Comparison of ENCODE assay signal across 8 cellular contexts in the genomic region with DNA sequence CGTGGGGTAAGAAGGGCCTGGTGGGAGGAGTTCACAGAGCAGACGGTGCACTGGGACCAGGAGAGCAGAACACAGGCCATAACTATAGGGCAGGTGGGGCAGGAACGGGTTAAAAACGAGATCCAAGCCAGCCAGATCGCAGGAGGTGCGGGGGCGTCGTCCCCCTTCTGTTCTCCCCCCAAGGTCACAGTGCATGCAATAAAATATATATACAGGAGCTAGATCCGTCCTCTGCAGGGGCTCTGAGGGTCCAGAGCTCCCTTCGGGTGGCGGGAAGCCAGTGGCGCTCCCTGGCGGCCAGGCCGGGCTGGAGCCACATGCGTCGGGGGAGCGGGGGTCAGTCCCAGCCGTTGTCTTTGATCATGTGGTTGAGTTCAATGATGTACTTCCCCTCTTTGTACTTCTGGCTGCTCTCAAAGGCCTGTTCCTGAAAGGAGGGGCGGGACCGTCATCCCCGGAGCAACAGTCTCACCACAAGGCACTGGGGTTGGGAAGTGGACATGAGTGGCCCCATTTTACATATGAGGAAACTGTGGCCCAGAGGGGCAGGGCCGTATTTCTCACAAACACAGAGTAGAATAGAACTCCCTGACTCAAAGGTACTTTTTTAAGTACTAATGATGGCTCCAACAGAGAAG. TPM values are rescaled to one million over a fixed set of nuclear protein-coding genes. Genes with fewer than 3 reads are reported as not detected.
DNase-seq lines count a peak whose midpoint lies in the region; ATAC-seq and TF ChIP-seq lines count a peak whose summit lies in the region.

No MANE protein-coding gene starts in this region.

- H3K4me3 Mint-ChIP-seq in activated T-helper 2 cell treated with anti-CD3 and anti-CD28 coated beads, Interferon-gamma antibody, Interleukin-2, Interleukin-4, amounts not matched to agents 10 μg/mL and 5 μg/mL and 100 μg/mL, durations not matched to agents 14 hours and 24 hours and 36 hours (ENCODE audit: low read depth) = peak overlapping the region; percentile 88
- H3K4me3 Mint-ChIP-seq in nephron = peak overlapping the region; percentile 87 to 91 (median 91)

- peak; percentile 44 for ATAC-seq in GM19438 (IDR thresholded peaks at IDR 0.05; ENCODE audit: low read depth, unreplicated experiment)

- TF ChIP-seq POLR2A in testis (IDR thresholded peaks at IDR 0.05) = no peak

- no peaks in the 10 kb centered on the region for H3K27me3 Mint-ChIP-seq in activated T-helper 2 cell treated with anti-CD3 and anti-CD28 coated beads, Interferon-gamma antibody, Interleukin-2, Interleukin-4, amounts not matched to agents 10 μg/mL and 5 μg/mL and 100 μg/mL, durations not matched to agents 14 hours and 24 hours and 36 hours (ENCODE audit: low read depth)
- H3K27me3 Mint-ChIP-seq in nephron (ENCODE audit: low read depth) = no peaks in the 10 kb centered on the region

- no peaks in the 10 kb centered on the region for H3K9me3 ChIP-seq in testis

- H3K4me1 Mint-ChIP-seq in activated T-helper 2 cell treated with anti-CD3 and anti-CD28 coated beads, Interferon-gamma antibody, Interleukin-2, Interleukin-4, amounts not matched to agents 10 μg/mL and 5 μg/mL and 100 μg/mL, durations not matched to agents 14 hours and 24 hours and 36 hours (ENCODE audit: low read depth) = peaks cover 37% of the 10 kb centered on the region
- H3K4me1 Mint-ChIP-seq in nephron = peaks cover 44% of the 10 kb centered on the region

- DNase-seq in COLO668 (lab: John Stamatoyannopoulos, UW; ENCODE audit: unreplicated experiment) (peak; percentile 75), HPDE6-E6E7 (ENCODE audit: extremely low spot score) (peak; percentile 58), OCI-M1 (lab: John Stamatoyannopoulos, UW) (peak; percentile 99), fibroblast of the aortic adventitia (ENCODE audit: low read depth) (peak; percentile 58), testis (peak; percentile 76)
- DNase-seq in activated T-helper 2 cell treated with anti-CD3 and anti-CD28 coated beads, Interferon-gamma antibody, Interleukin-2, Interleukin-4, amounts not matched to agents 10 μg/mL and 5 μg/mL and 100 μg/mL, durations not matched to agents 14 hours and 24 hours and 36 hours (ENCODE audit: low spot score) = peak; percentile 73

- intact Hi-C loops in activated T-helper 2 cell treated with anti-CD3 and anti-CD28 coated beads, Interferon-gamma antibody, Interleukin-2, Interleukin-4, amounts not matched to agents 10 μg/mL and 5 μg/mL and 100 μg/mL, durations not matched to agents 14 hours and 24 hours and 36 hours (cut with micrococcal nuclease) = loop anchor here (1.0 to 10.0 kb wide), 4 partner anchors 18 to 566 kb away; a partner anchor contains a TSS
- intact Hi-C loops in testis (cut with DNase I; ENCODE audit: low total_unique reads) = no loop called here

- H3K4me1 ChIP-seq in testis = peaks cover 33% of the 10 kb centered on the region

- 8 to 9% methylated on average over 13 to 22 of the region's 22 CpGs for WGBS in testis, 2 donors

- H3K27me3 ChIP-seq in testis = no peaks in the 10 kb centered on the region

- TF ChIP-seq CTCF in fibroblast of the aortic adventitia (IDR thresholded peaks at IDR 0.05; ENCODE audit: insufficient read depth, low read length) (peak; percentile 62), nephron (IDR thresholded peaks at IDR 0.05; ENCODE audit: unreplicated experiment in 3 of 3) (peak; percentile 38 to 55 (median 49)), testis (IDR thresholded peaks at IDR 0.05) (peak in 2 of 3 experiments; percentile 40 to 44)

- H3K4me3 ChIP-seq in fibroblast of the aortic adventitia (ENCODE audit: low read depth, low read length) (peak overlapping the region; percentile 56), testis (peak overlapping the region; percentile 61 to 70)

- H3K27ac ChIP-seq in testis = peak overlapping the region; percentile 68 to 91

- H3K36me3 ChIP-seq in testis (ENCODE audit: low read depth, missing control alignments) = no peaks in the 10 kb centered on the region

- H3K27ac Mint-ChIP-seq in activated T-helper 2 cell treated with anti-CD3 and anti-CD28 coated beads, Interferon-gamma antibody, Interleukin-2, Interleukin-4, amounts not matched to agents 10 μg/mL and 5 μg/mL and 100 μg/mL, durations not matched to agents 14 hours and 24 hours and 36 hours = peak overlapping the region; percentile 97
- H3K27ac Mint-ChIP-seq in nephron = peak overlapping the region; percentile 82 to 95 (median 83)

- H3K9me3 Mint-ChIP-seq in activated T-helper 2 cell treated with anti-CD3 and anti-CD28 coated beads, Interferon-gamma antibody, Interleukin-2, Interleukin-4, amounts not matched to agents 10 μg/mL and 5 μg/mL and 100 μg/mL, durations not matched to agents 14 hours and 24 hours and 36 hours = peaks cover 11% of the 10 kb centered on the region
- peaks cover 2% of the 10 kb centered on the region for H3K9me3 Mint-ChIP-seq in nephron

- H3K36me3 Mint-ChIP-seq in activated T-helper 2 cell treated with anti-CD3 and anti-CD28 coated beads, Interferon-gamma antibody, Interleukin-2, Interleukin-4, amounts not matched to agents 10 μg/mL and 5 μg/mL and 100 μg/mL, durations not matched to agents 14 hours and 24 hours and 36 hours (ENCODE audit: low read depth) = peaks cover 34% of the 10 kb centered on the region
- peaks cover 11% of the 10 kb centered on the region for H3K36me3 Mint-ChIP-seq in nephron (ENCODE audit: low read depth)

RNA-seq across cellular contexts. Expression of a gene that starts 0.8 kb away (rescaled TPM):
- total RNA-seq in activated T-helper 2 cell treated with anti-CD3 and anti-CD28 coated beads, Interferon-gamma antibody, Interleukin-2, Interleukin-4, amounts not matched to agents 10 μg/mL and 5 μg/mL and 100 μg/mL, durations not matched to agents 14 hours and 24 hours and 36 hours = 2.7 and 2.9 TPM in 2 replicates
- 0.09 and 0.16 TPM in 2 replicates for total RNA-seq in fibroblast of the aortic adventitia (ENCODE audit: low replicate concordance)
- 1 to 10 TPM; 1.3 to 2.9 TPM for total RNA-seq in testis
- 1.7 TPM for polyA plus RNA-seq in testis (ENCODE audit: insufficient read depth, low read depth, low replicate concordance)

RNA-seq across cellular contexts. Expression of a gene that starts 3.5 kb away (rescaled TPM):
- 14.0 and 14.2 TPM in 2 replicates for total RNA-seq in activated T-helper 2 cell treated with anti-CD3 and anti-CD28 coated beads, Interferon-gamma antibody, Interleukin-2, Interleukin-4, amounts not matched to agents 10 μg/mL and 5 μg/mL and 100 μg/mL, durations not matched to agents 14 hours and 24 hours and 36 hours
- 15.8 and 19.8 TPM in 2 replicates for total RNA-seq in fibroblast of the aortic adventitia (ENCODE audit: low replicate concordance)
- 10 to 100 TPM; 69.4 to 75.3 TPM for total RNA-seq in testis
- 55.3 TPM for polyA plus RNA-seq in testis (ENCODE audit: insufficient read depth, low read depth, low replicate concordance)

RNA-seq across cellular contexts. Expression of a gene that starts 16.7 kb away (rescaled TPM):
- 143 and 144 TPM in 2 replicates for total RNA-seq in activated T-helper 2 cell treated with anti-CD3 and anti-CD28 coated beads, Interferon-gamma antibody, Interleukin-2, Interleukin-4, amounts not matched to agents 10 μg/mL and 5 μg/mL and 100 μg/mL, durations not matched to agents 14 hours and 24 hours and 36 hours
- total RNA-seq in fibroblast of the aortic adventitia (ENCODE audit: low replicate concordance) (70.8 and 154 TPM in 2 replicates), testis (100 to 1,000 TPM in 1 of 2 donors, 10 to 100 TPM in 1; 82.1 to 109 TPM)
- polyA plus RNA-seq in testis (ENCODE audit: insufficient read depth, low read depth, low replicate concordance) = 154 TPM

RNA-seq across cellular contexts. Expression of a gene that starts 20.8 kb away (rescaled TPM):
- total RNA-seq in activated T-helper 2 cell treated with anti-CD3 and anti-CD28 coated beads, Interferon-gamma antibody, Interleukin-2, Interleukin-4, amounts not matched to agents 10 μg/mL and 5 μg/mL and 100 μg/mL, durations not matched to agents 14 hours and 24 hours and 36 hours = 6.4 and 7.7 TPM in 2 replicates
- total RNA-seq in fibroblast of the aortic adventitia (ENCODE audit: low replicate concordance) = 1.5 TPM in 2 replicates
- 1 to 10 TPM; 1.5 to 4.0 TPM for total RNA-seq in testis
- polyA plus RNA-seq in testis (ENCODE audit: insufficient read depth, low read depth, low replicate concordance) = 7.2 TPM

RNA-seq across cellular contexts. Expression of a gene that starts 26.9 kb away (rescaled TPM):
- total RNA-seq in activated T-helper 2 cell treated with anti-CD3 and anti-CD28 coated beads, Interferon-gamma antibody, Interleukin-2, Interleukin-4, amounts not matched to agents 10 μg/mL and 5 μg/mL and 100 μg/mL, durations not matched to agents 14 hours and 24 hours and 36 hours = 2,017 and 2,037 TPM in 2 replicates
- total RNA-seq in fibroblast of the aortic adventitia (ENCODE audit: low replicate concordance) (522 and 792 TPM in 2 replicates), testis (100 to 1,000 TPM; 373 to 521 TPM)
- polyA plus RNA-seq in testis (ENCODE audit: insufficient read depth, low read depth, low replicate concordance) = 467 TPM

Comparison
In these comparisons a context has a peak if more than half of its experiments do, and no peak if none do; other contexts are left out.
1. Peak in every context shown above with its lines: DNase-seq, ATAC-seq, H3K4me3 ChIP-seq and H3K27ac ChIP-seq.